In the genomic region with DNA sequence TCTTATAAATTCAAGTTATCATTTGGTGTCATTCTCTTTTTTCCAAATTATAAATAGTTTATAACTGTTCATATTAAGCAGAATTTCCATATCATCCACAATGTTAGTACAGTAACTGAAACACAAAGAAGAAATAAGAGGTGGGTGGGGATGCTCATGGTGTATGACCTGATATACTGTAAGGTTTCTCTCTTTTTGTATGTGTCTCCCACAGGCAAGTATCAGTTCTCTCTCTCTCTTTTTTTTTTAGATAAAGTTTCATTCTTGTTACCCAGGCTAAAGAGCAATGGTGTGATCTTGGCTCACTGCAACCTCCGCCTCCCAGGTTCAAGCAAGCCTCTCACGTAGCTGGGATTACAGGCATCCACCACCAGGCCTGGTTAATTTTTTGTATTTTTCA, we compare ENCODE assay signal across 27 cellular contexts. TPM values are rescaled to one million over a fixed set of nuclear protein-coding genes. Genes with fewer than 3 reads are reported as not detected.
A peak's percentile ranks its signal among the peaks of the same experiment; 100 is the strongest.
DNase-seq lines count a peak whose midpoint lies in the region; ATAC-seq, FAIRE-seq and TF ChIP-seq lines count a peak whose summit lies in the region.
"Had no signal": no experiment of that assay in that cellular context is flagged by ENCODE, and none has a peak within 500 bp of the region (broad histone marks: within the 10 kb centered on the region; RNA-seq: fewer than 3 reads in every experiment).

No MANE protein-coding gene starts in this region.

- H3K9me3 ChIP-seq in GM12878 (replicated peaks; ENCODE audit: control insufficient read depth, insufficient read depth, low read length): no peaks in the 10 kb centered on the region
- H3K9me3 ChIP-seq: BLaER1 treated with 17β-estradiol and CSF1 and Interleukin-3, amounts not matched to agents 10 nM and 100 nM had no signal

- BruUV-seq in GM12878 (replicated peaks; lab: Mats Ljungman, UMichigan): no TSS peak
- BruUV-seq in Calu3 (replicated peaks; lab: Mats Ljungman, UMichigan): no TSS peak

- no peak for DNase-seq in GM12878 (ENCODE audit: low read depth, low spot score)
- DNase-seq in NCI-H510A (lab: John Stamatoyannopoulos, UW): no peak
- no peak for DNase-seq in Calu3
- DNase-seq: CD8-positive, alpha-beta memory T cell; DND-41; IMR-90; NCI-H1417; NCI-H187 treated with DMSO at 0.1 percent for 48 hours; NCI-H226; NCI-H524 treated with DMSO at 0.1 percent for 48 hours; PC-3; SIG-M5; T-helper 1 cell; T1000 had no signal

- H3K4me3 Mint-ChIP-seq in Calu3 (ENCODE audit: low read depth, unreplicated experiment): no peak overlapping the region
- H3K4me3 Mint-ChIP-seq: CD8-positive, alpha-beta memory T cell had no signal

- H3K36me3 ChIP-seq in GM12878 (ENCODE audit: control insufficient read depth in 2 of 2, insufficient read depth in 2 of 2, low read length in 1 of 2): no peaks in the 10 kb centered on the region
- H3K36me3 ChIP-seq: BLaER1 treated with 17β-estradiol and CSF1 and Interleukin-3, amounts not matched to agents 10 nM and 100 nM had no signal

- no peak for FAIRE-seq in GM12878 (lab: Jason Lieb, UNC)

- H3K27me3 ChIP-seq in GM12878 (replicated peaks in 1 of 2; ENCODE audit: control insufficient read depth in 2 of 2, insufficient read depth in 2 of 2, low read length in 1 of 2): no peaks in the 10 kb centered on the region
- H3K27me3 ChIP-seq: BLaER1 treated with 17β-estradiol and CSF1 and Interleukin-3, amounts not matched to agents 10 nM and 100 nM had no signal

- intact Hi-C loops in GM12878 (cut with micrococcal nuclease; ENCODE audit: unreplicated experiment): no loop called here
- intact Hi-C loops in Calu3 (cut with micrococcal nuclease; ENCODE audit: unreplicated experiment): no loop called here

- SMC1A ChIA-PET in GM12878 (lab: Charles Lee; ENCODE audit: uncharacterized antibody, unreplicated experiment): no interaction called here

- POLR2A ChIA-PET in GM12878 (lab: Charles Lee): no interaction called here

- H3K9me3 Mint-ChIP-seq in Calu3 (ENCODE audit: low read depth, unreplicated experiment): peaks cover 2% of the 10 kb centered on the region

- H3K36me3 Mint-ChIP-seq in Calu3 (ENCODE audit: insufficient read depth, unreplicated experiment): no peaks in the 10 kb centered on the region
- H3K36me3 Mint-ChIP-seq: CD8-positive, alpha-beta memory T cell had no signal

- TF ChIP-seq CTCF in GM12878 (IDR thresholded peaks at IDR 0.05 in 2 of 3, conservative IDR thresholded peaks at IDR 0.05 in 1 of 3; ENCODE audit: control insufficient read depth in 2 of 3, extremely low read depth in 1 of 3, insufficient read depth in 1 of 3, low read depth in 3 of 3, low read length in 3 of 3) (no peak), Calu3 (IDR thresholded peaks at IDR 0.05; ENCODE audit: unreplicated experiment) (no peak)

- H3K9ac ChIP-seq in GM12878 (ENCODE audit: control insufficient read depth, insufficient read depth, low read length): no peak overlapping the region
- H3K9ac ChIP-seq: BLaER1 treated with 17β-estradiol and CSF1 and Interleukin-3, amounts not matched to agents 10 nM and 100 nM had no signal

- in situ Hi-C loops in GM12878 (cut with MboI): no loop called here

- H3K27me3 Mint-ChIP-seq in Calu3 (ENCODE audit: unreplicated experiment): no peaks in the 10 kb centered on the region

- WGBS in GM12878 (ENCODE audit: insufficient coverage, insufficient replicate concordance, low lambda C conversion rate, missing lambda C conversion rate): no CpG with 5 or more reads among the region's 2 CpGs

- ATAC-seq in GM18858 (IDR thresholded peaks at IDR 0.05; ENCODE audit: unreplicated experiment) (peak; percentile 58), GM19463 (IDR thresholded peaks at IDR 0.05; ENCODE audit: unreplicated experiment) (peak; percentile 41), HG02885 (IDR thresholded peaks at IDR 0.05; ENCODE audit: poor library complexity, unreplicated experiment) (peak; percentile 74), GM12878 (peak; percentile 56), GM21515 (IDR thresholded peaks at IDR 0.05; ENCODE audit: unreplicated experiment) (no peak)
- ATAC-seq: PC-3, SK-N-SH treated with all-trans-retinoic acid at 6 μM for 48 hours had no signal

- RAD21 ChIA-PET in GM12878 (lab: Charles Lee; ENCODE audit: unreplicated experiment): no interaction called here

- no peak overlapping the region for H3K4me2 ChIP-seq in GM12878 (ENCODE audit: control insufficient read depth, insufficient read depth)
- H3K4me2 ChIP-seq: BLaER1 treated with 17β-estradiol and CSF1 and Interleukin-3, amounts not matched to agents 10 nM and 100 nM had no signal

- H3K4me1 Mint-ChIP-seq in Calu3 (ENCODE audit: low read depth, unreplicated experiment): no peaks in the 10 kb centered on the region
- H3K4me1 Mint-ChIP-seq: CD8-positive, alpha-beta memory T cell had no signal

- H3K27ac Mint-ChIP-seq in Calu3 (ENCODE audit: unreplicated experiment): no peak overlapping the region
- H3K27ac Mint-ChIP-seq: CD8-positive, alpha-beta memory T cell had no signal

- CTCF ChIA-PET in GM12878 (lab: Yijun Ruan, JAX): no interaction called here
- CTCF ChIA-PET in Calu3 (lab: Charles Lee): no interaction called here

- H3K4me1 ChIP-seq in GM12878 (ENCODE audit: control insufficient read depth, insufficient read depth, low read length): no peaks in the 10 kb centered on the region
- H3K4me1 ChIP-seq: BLaER1 treated with 17β-estradiol and CSF1 and Interleukin-3, amounts not matched to agents 10 nM and 100 nM had no signal

- no peak overlapping the region for H2AFZ ChIP-seq in GM12878 (ENCODE audit: control insufficient read depth, low read depth, low read length)

- TF ChIP-seq POLR2A in GM12878 (IDR thresholded peaks at IDR 0.05; ENCODE audit: low read depth, low read length): no peak

- H3K79me2 ChIP-seq in GM12878 (ENCODE audit: control insufficient read depth, insufficient read depth, low read length): no peaks in the 10 kb centered on the region

- no peak overlapping the region for H3K27ac ChIP-seq in GM12878 (ENCODE audit: control insufficient read depth, insufficient read depth)
- H3K27ac ChIP-seq: BLaER1 treated with 17β-estradiol and CSF1 and Interleukin-3, amounts not matched to agents 10 nM and 100 nM; HL-60; RWPE1 had no signal

- TF ChIP-seq RAD21 in GM12878 (IDR thresholded peaks at IDR 0.05; ENCODE audit: insufficient read depth, low read depth, low read length): no peak

- no peak overlapping the region for H3K4me3 ChIP-seq in GM12878
- H3K4me3 ChIP-seq: BLaER1 treated with 17β-estradiol and CSF1 and Interleukin-3, amounts not matched to agents 10 nM and 100 nM had no signal

- no peaks in the 10 kb centered on the region for H4K20me1 ChIP-seq in GM12878 (ENCODE audit: control insufficient read depth, insufficient read depth)
- H4K20me1 ChIP-seq: BLaER1 treated with 17β-estradiol and CSF1 and Interleukin-3, amounts not matched to agents 10 nM and 100 nM had no signal

- no peak for TF ChIP-seq EP300 in GM12878 (IDR thresholded peaks at IDR 0.05; ENCODE audit: borderline replicate concordance in 1 of 2, control insufficient read depth in 1 of 2, low read depth in 2 of 2, low read length in 2 of 2)

TF ChIP-seq in GM12878, 131 proteins besides CTCF, POLR2A, EP300 and RAD21 (continues in another document):
- TF ChIP-seq, protein P1, sequence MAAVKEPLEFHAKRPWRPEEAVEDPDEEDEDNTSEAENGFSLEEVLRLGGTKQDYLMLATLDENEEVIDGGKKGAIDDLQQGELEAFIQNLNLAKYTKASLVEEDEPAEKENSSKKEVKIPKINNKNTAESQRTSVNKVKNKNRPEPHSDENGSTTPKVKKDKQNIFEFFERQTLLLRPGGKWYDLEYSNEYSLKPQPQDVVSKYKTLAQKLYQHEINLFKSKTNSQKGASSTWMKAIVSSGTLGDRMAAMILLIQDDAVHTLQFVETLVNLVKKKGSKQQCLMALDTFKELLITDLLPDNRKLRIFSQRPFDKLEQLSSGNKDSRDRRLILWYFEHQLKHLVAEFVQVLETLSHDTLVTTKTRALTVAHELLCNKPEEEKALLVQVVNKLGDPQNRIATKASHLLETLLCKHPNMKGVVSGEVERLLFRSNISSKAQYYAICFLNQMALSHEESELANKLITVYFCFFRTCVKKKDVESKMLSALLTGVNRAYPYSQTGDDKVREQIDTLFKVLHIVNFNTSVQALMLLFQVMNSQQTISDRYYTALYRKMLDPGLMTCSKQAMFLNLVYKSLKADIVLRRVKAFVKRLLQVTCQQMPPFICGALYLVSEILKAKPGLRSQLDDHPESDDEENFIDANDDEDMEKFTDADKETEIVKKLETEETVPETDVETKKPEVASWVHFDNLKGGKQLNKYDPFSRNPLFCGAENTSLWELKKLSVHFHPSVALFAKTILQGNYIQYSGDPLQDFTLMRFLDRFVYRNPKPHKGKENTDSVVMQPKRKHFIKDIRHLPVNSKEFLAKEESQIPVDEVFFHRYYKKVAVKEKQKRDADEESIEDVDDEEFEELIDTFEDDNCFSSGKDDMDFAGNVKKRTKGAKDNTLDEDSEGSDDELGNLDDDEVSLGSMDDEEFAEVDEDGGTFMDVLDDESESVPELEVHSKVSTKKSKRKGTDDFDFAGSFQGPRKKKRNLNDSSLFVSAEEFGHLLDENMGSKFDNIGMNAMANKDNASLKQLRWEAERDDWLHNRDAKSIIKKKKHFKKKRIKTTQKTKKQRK (IDR thresholded peaks at IDR 0.05; ENCODE audit: low read depth, low read length): no peak
- TF ChIP-seq IRF4 (IDR thresholded peaks at IDR 0.05; ENCODE audit: low read depth, low read length): no peak

RNA-seq across cellular contexts. Expression of gene UGT2A3, which starts 43.7 kb away (rescaled TPM):
- total RNA-seq in GM12878 (2013; cell fraction: nucleolus; rRNA removed): not detected in 2 replicates
- 0.11 TPM in 2 replicates for total RNA-seq in GM12878 (2014; rRNA removed)
- 0.09 TPM in 1 of 2 replicates, not detected in the other for total RNA-seq in GM12878 (2014; rRNA removed; fragmentation: Illumina TruSeq; extraction: Trizol)
- total RNA-seq in GM12878 (2021): not detected in 2 replicates
- polyA plus RNA-seq in GM12878 (2011; ENCODE audit: low read depth): not detected
- polyA plus RNA-seq in GM12878 (2011; rRNA removed): 0.04 and 0.06 TPM in 2 replicates
- not detected in 2 replicates for polyA plus RNA-seq in GM12878 (2011; cell fraction: cytosol; rRNA removed)
- polyA plus RNA-seq in GM12878 (2011; cell fraction: nucleus; rRNA removed): not detected in 2 replicates
- polyA plus RNA-seq in GM12878 (2012): 0.03 TPM in 1 of 2 replicates, not detected in the other
- 0.12 and 0.13 TPM in 2 replicates for polyA plus RNA-seq in GM12878 (2014; fragmentation: Illumina TruSeq; extraction: Trizol)
- under 1 TPM; 0.05 to 0.18 TPM for polyA plus RNA-seq in GM12878 (2014; fragmentation: Nextera tagmentation; extraction: Ambion mirVana)
- polyA plus RNA-seq in GM12878 (2014; rRNA removed): 0.09 TPM in 1 of 2 replicates, not detected in the other
- under 1 TPM in 1 of 2 experiments, not detected in 1; 0.08 TPM for polyA plus RNA-seq in GM12878 (2016; fragmentation: Nextera tagmentation; extraction: Ambion mirVana)
- polyA minus RNA-seq in GM12878 (2011; rRNA and poly(A)+ RNA removed): 0.10 and 0.22 TPM in 2 replicates
- polyA minus RNA-seq in GM12878 (2011; cell fraction: cytosol; rRNA and poly(A)+ RNA removed): not detected in 2 replicates
- polyA minus RNA-seq in GM12878 (2011; cell fraction: nucleus; rRNA and poly(A)+ RNA removed): not detected in 2 replicates
- 2.9 and 5.2 TPM in 2 replicates for total RNA-seq in Calu3 (2022)
- total RNA-seq: A673; CD8-positive, alpha-beta memory T cell; G401; H4; HT1080; IMR-90; M059J; PC-3 had no signal
- polyA plus RNA-seq: CD8-positive, alpha-beta memory T cell; IMR-90 had no signal
